ENCODE assay signal across 12 cellular contexts in the genomic region with DNA sequence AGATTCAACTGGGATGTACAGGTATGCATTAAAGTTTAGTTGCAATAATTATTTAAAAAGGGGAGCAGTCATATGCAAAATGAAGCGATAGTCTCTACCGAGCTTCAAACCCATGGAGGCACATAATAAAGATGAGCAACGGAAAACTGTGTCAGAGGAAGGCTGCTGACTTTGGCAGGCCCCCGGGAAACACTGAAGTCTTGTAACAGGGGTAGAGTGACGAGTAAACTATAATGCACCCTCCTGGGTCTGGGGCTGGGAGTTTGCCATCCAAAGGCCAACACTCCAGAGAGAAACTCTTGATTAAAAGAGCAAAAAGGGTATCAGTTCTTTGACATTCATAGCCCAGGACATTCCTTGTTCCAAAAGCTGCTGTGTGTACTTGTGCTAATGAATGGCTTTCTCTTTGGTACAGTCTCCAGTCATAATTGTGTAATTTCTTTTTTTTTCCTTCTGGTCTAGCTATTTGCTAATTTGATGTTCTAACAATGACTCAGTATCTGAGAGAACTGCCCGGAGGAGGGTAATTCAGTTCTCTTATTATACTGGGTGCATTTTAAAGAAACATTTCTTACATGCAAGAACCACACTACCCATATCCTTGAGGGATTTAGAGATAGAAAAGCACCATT. TPM values are rescaled to one million over a fixed set of nuclear protein-coding genes. Genes with fewer than 3 reads are reported as not detected.
A peak's percentile ranks its signal among the peaks of the same experiment; 100 is the strongest.
DNase-seq lines count a peak whose midpoint lies in the region; ATAC-seq and TF ChIP-seq lines count a peak whose summit lies in the region.
"Had no signal": no experiment of that assay in that cellular context is flagged by ENCODE, and none has a peak within 500 bp of the region (broad histone marks: within the 10 kb centered on the region; RNA-seq: fewer than 3 reads in every experiment).

No MANE protein-coding gene starts in this region.

- no peak overlapping the region for H3K4me3 ChIP-seq in fibroblast of pulmonary artery (replicated peaks; ENCODE audit: low read depth, low read length)

- ATAC-seq in sciatic nerve = peak; percentile 63
- ATAC-seq: left colon; stimulated activated naive B cell treated with anti-CD40 and anti-IgM and Interleukin-4, amounts not matched to agents 10 μg/mL and 1 μg/mL and 100 μg/mL, for 72 hours had no signal

- in situ Hi-C loops in SK-MEL-5 (cut with HindIII; ENCODE audit: low pct_unique_long_range_greater_than_20kb, low sequenced_read_pairs) = no loop called here

- intact Hi-C loops in sciatic nerve (cut with DNase I) = no loop called here

- peak; percentile 74 for DNase-seq in EL
- peak; percentile 84 for DNase-seq in SK-MEL-5 (ENCODE audit: low read depth, low spot score)
- DNase-seq in fibroblast of pulmonary artery (ENCODE audit: low read depth) = peak; percentile 63
- no peak for DNase-seq in sciatic nerve (ENCODE audit: low spot score)
- no peak for DNase-seq in germinal center (ENCODE audit: low spot score)
- no peak for DNase-seq in middle frontal gyrus (ENCODE audit: extremely low spot score, low spot score)
- no peak for DNase-seq in 8988T
- DNase-seq in NCI-H2171 treated with DMSO at 0.1 percent for 48 hours (lab: John Stamatoyannopoulos, UW) = no peak
- DNase-seq: activated naive CD8-positive, alpha-beta T cell treated with anti-CD3 and anti-CD28 coated beads, Interleukin-2, amount 10 ng/mL, durations not matched to agents 7 days and 5 days; left colon; stimulated activated naive B cell treated with anti-CD40 and anti-IgM and Interleukin-4, amounts not matched to agents 10 μg/mL and 1 μg/mL and 100 μg/mL, for 72 hours had no signal

- no peak for TF ChIP-seq CTCF in fibroblast of pulmonary artery (IDR thresholded peaks at IDR 0.05; ENCODE audit: low read length, missing control alignments)

RNA-seq across cellular contexts. Expression of gene TNC, which starts 59.2 kb away (rescaled TPM):
- total RNA-seq in SK-MEL-5 (2014; rRNA removed; shearing (Covaris generic)) = 106 and 132 TPM in 2 replicates
- 400 and 552 TPM in 2 replicates for polyA plus RNA-seq in SK-MEL-5 (2015; cell fraction: cytosol; rRNA removed)
- 171 and 226 TPM in 2 replicates for polyA plus RNA-seq in SK-MEL-5 (2015; cell fraction: nucleus; rRNA removed)
- total RNA-seq in sciatic nerve = 28.6 TPM
- total RNA-seq: NCI-H460 had no signal

Comparison
In these comparisons a context has a peak if more than half of its experiments do, and no peak if none do; other contexts are left out.
1. DNase-seq: peak in EL (single experiment), SK-MEL-5 (single experiment) and fibroblast of pulmonary artery (single experiment); none in sciatic nerve (single experiment), germinal center (single experiment), middle frontal gyrus (single experiment), 8988T (single experiment) and NCI-H2171 treated with DMSO at 0.1 percent for 48 hours (single experiment).